Comparison of ENCODE assay signal across 27 cellular contexts in genomic region chr16:7458144-7458543, GRCh38.
DNase-seq lines count a peak whose midpoint lies in the region; ATAC-seq and TF ChIP-seq lines count a peak whose summit lies in the region.
"Had no signal": no experiment of that assay in that cellular context is flagged by ENCODE, and none has a peak within 500 bp of the region (broad histone marks: within the 10 kb centered on the region; RNA-seq: fewer than 3 reads in every experiment).

No MANE protein-coding gene starts in this region.

- no peaks in the 10 kb centered on the region for H3K9me3 ChIP-seq in body of pancreas
- no peaks in the 10 kb centered on the region for H3K9me3 ChIP-seq in testis
- H3K9me3 ChIP-seq: A549; BE2C; BLaER1; BLaER1 treated with 17β-estradiol and CSF1 and Interleukin-3, amounts not matched to agents 10 nM and 100 nM; Caco-2 had no signal

- DNase-seq in body of pancreas (peak in 3 of 4 donors; percentile 13 to 28 (median 23)), testis (no peak)
- DNase-seq: 8988T; ACHN; AML-193; BE2C; C1 segment of cervical spinal cord; Caco-2; Calu3; CD4-positive, alpha-beta memory T cell; CD4-positive, alpha-beta T cell; CD4-positive, CD25-positive, alpha-beta regulatory T cell; CD8-positive, alpha-beta memory T cell; CD8-positive, alpha-beta T cell; COR-L47; DMS 273 treated with DMSO at 0.1 percent for 48 hours; DMS153; DMS53; DMS79; DMS79 treated with DMSO at 0.1 percent for 48 hours; DND-41; EL had no signal

- WGBS in body of pancreas, 2 donors = 19 to 28% methylated on average over 3 of the region's 3 CpGs
- WGBS in testis, 2 donors = 63 to 70% methylated on average over 3 of the region's 3 CpGs

- H3K27ac ChIP-seq in body of pancreas = no peak overlapping the region
- H3K27ac ChIP-seq in testis = no peak overlapping the region
- H3K27ac ChIP-seq: 22Rv1; A549; BLaER1; BLaER1 treated with 17β-estradiol and CSF1 and Interleukin-3, amounts not matched to agents 10 nM and 100 nM; C4-2B had no signal

- H3K4me3 ChIP-seq in body of pancreas (no peak overlapping the region), testis (no peak overlapping the region)
- H3K4me3 ChIP-seq: A549; BLaER1; BLaER1 treated with 17β-estradiol and CSF1 and Interleukin-3, amounts not matched to agents 10 nM and 100 nM had no signal

- intact Hi-C loops in body of pancreas (cut with DNase I) = no loop called here
- intact Hi-C loops in testis (cut with DNase I; ENCODE audit: low total_unique reads) = no loop called here

- TF ChIP-seq POLR2A in body of pancreas (IDR thresholded peaks at IDR 0.05) (no peak), testis (IDR thresholded peaks at IDR 0.05) (no peak)

- H3K27me3 ChIP-seq in body of pancreas (no peaks in the 10 kb centered on the region), testis (no peaks in the 10 kb centered on the region)
- H3K27me3 ChIP-seq: BE2C; BLaER1; BLaER1 treated with 17β-estradiol and CSF1 and Interleukin-3, amounts not matched to agents 10 nM and 100 nM had no signal

- H3K36me3 ChIP-seq in body of pancreas (replicated peaks in 1 of 2; ENCODE audit: insufficient read depth in 1 of 2, low read depth in 2 of 2) = no peaks in the 10 kb centered on the region
- no peaks in the 10 kb centered on the region for H3K36me3 ChIP-seq in testis (ENCODE audit: low read depth, missing control alignments)
- H3K36me3 ChIP-seq: BE2C; BLaER1; BLaER1 treated with 17β-estradiol and CSF1 and Interleukin-3, amounts not matched to agents 10 nM and 100 nM had no signal

- TF ChIP-seq CTCF in body of pancreas (IDR thresholded peaks at IDR 0.05) (no peak), testis (IDR thresholded peaks at IDR 0.05) (no peak)

- H3K4me1 ChIP-seq in body of pancreas (no peaks in the 10 kb centered on the region), testis (no peaks in the 10 kb centered on the region)
- H3K4me1 ChIP-seq: A549; BE2C; BLaER1; BLaER1 treated with 17β-estradiol and CSF1 and Interleukin-3, amounts not matched to agents 10 nM and 100 nM; Caco-2 had no signal

- no peak for ATAC-seq in body of pancreas
- ATAC-seq: A549; CD8-positive, alpha-beta T cell had no signal
